ENCODE assay signal across 19 cellular contexts in the genomic region with DNA sequence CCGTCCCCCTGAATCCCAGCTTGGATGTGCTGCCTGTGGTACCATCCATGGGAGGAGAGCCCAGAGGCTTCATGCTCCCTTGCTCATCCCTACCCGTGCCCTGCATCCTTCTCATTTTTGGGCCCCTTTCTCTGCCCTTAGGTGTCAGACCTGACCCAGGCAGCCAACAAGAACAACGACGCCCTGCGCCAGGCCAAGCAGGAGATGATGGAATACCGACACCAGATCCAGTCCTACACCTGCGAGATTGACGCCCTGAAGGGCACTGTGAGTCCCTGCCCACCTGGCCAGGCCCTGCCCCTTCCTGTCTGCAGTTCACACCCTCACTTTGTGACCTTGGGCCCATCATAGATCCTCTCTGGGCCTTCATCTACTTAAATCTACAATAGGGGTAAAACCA. TPM values are rescaled to one million over a fixed set of nuclear protein-coding genes. Genes with fewer than 3 reads are reported as not detected.
DNase-seq lines count a peak whose midpoint lies in the region; ATAC-seq and TF ChIP-seq lines count a peak whose summit lies in the region.
"Had no signal": no experiment of that assay in that cellular context is flagged by ENCODE, and none has a peak within 500 bp of the region (broad histone marks: within the 10 kb centered on the region; RNA-seq: fewer than 3 reads in every experiment).

No MANE protein-coding gene starts in this region.

- H3K9me3 Mint-ChIP-seq in osteocyte (ENCODE audit: unreplicated experiment): no peaks in the 10 kb centered on the region
- H3K9me3 Mint-ChIP-seq: CD4-positive, alpha-beta T cell had no signal

- H3K36me3 ChIP-seq in duodenal mucosa (ENCODE audit: control insufficient read depth in 1 of 2, insufficient read depth in 2 of 2, low read length in 2 of 2): no peaks in the 10 kb centered on the region
- peaks cover 0 to 36% of the 10 kb centered on the region in 2 donors for H3K36me3 ChIP-seq in gastroesophageal sphincter
- H3K36me3 ChIP-seq in prostate gland: no peaks in the 10 kb centered on the region
- H3K36me3 ChIP-seq in stomach smooth muscle (ENCODE audit: control insufficient read depth in 2 of 2, insufficient read depth in 2 of 2, low read length in 2 of 2): peaks cover 46 to 55% of the 10 kb centered on the region in 2 donors
- H3K36me3 ChIP-seq: HAP-1 had no signal

- H3K9me3 ChIP-seq in duodenal mucosa (ENCODE audit: control insufficient read depth in 1 of 2, low read length in 2 of 2) (no peaks in the 10 kb centered on the region), gastroesophageal sphincter (no peaks in the 10 kb centered on the region), prostate gland (no peaks in the 10 kb centered on the region), stomach smooth muscle (ENCODE audit: control insufficient read depth in 2 of 2, low read length in 2 of 2) (no peaks in the 10 kb centered on the region)
- H3K9me3 ChIP-seq: HAP-1 had no signal

- no peak for TF ChIP-seq EP300 in gastroesophageal sphincter (IDR thresholded peaks at IDR 0.05)

- WGBS in gastroesophageal sphincter (ENCODE audit: low coverage in 1 of 2), 2 donors: 40 to 42% methylated on average over 1 to 2 of the region's 8 CpGs
- 79% methylated on average over 8 of the region's 8 CpGs for WGBS in prostate gland

- H3K4me3 Mint-ChIP-seq in osteocyte (ENCODE audit: unreplicated experiment): no peak overlapping the region
- H3K4me3 Mint-ChIP-seq: B cell; CD4-positive, alpha-beta T cell had no signal

- peaks cover 5% of the 10 kb centered on the region for H3K4me1 Mint-ChIP-seq in osteocyte (ENCODE audit: unreplicated experiment)

- intact Hi-C loops in prostate gland (cut with DNase I): no loop called here

- H3K27ac ChIP-seq in duodenal mucosa (ENCODE audit: low read depth, low read length): peak overlapping the region; percentile 10
- H3K27ac ChIP-seq in gastroesophageal sphincter: peak overlapping the region; percentile 87 to 97 (median 94)
- H3K27ac ChIP-seq in prostate gland: peak overlapping the region; percentile 57 to 62
- H3K27ac ChIP-seq in stomach smooth muscle (ENCODE audit: low read length): peak overlapping the region; percentile 98
- H3K27ac ChIP-seq: PC-9 had no signal

- H3K27me3 ChIP-seq in duodenal mucosa (ENCODE audit: control insufficient read depth in 1 of 2, insufficient read depth in 2 of 2, low read length in 2 of 2) (peaks cover 24 to 29% of the 10 kb centered on the region in 2 donors), gastroesophageal sphincter (peaks cover 22% of the 10 kb centered on the region), prostate gland (replicated peaks; ENCODE audit: insufficient read depth) (peaks cover 2% of the 10 kb centered on the region), stomach smooth muscle (ENCODE audit: control insufficient read depth in 1 of 2, insufficient read depth in 2 of 2, low read length in 2 of 2) (peaks cover 0 to 3% of the 10 kb centered on the region in 2 donors)

- no peak for ATAC-seq in gastroesophageal sphincter
- ATAC-seq: GM12878 had no signal

- no peaks in the 10 kb centered on the region for H3K36me3 Mint-ChIP-seq in osteocyte (ENCODE audit: unreplicated experiment)

- no peaks in the 10 kb centered on the region for H3K4me1 ChIP-seq in duodenal mucosa (ENCODE audit: control insufficient read depth in 1 of 2, insufficient read depth in 2 of 2, low read length in 2 of 2)
- H3K4me1 ChIP-seq in gastroesophageal sphincter: peaks cover 0 to 53% (median 7%) of the 10 kb centered on the region in 3 donors
- H3K4me1 ChIP-seq in prostate gland (replicated peaks): no peaks in the 10 kb centered on the region
- H3K4me1 ChIP-seq in stomach smooth muscle (ENCODE audit: control insufficient read depth, insufficient read depth, low read length): peaks cover 44% of the 10 kb centered on the region

- TF ChIP-seq CTCF in gastroesophageal sphincter (IDR thresholded peaks at IDR 0.05) (no peak), prostate gland (IDR thresholded peaks at IDR 0.05) (no peak), osteocyte (IDR thresholded peaks at IDR 0.05) (no peak)

- peaks cover 3% of the 10 kb centered on the region for H3K27me3 Mint-ChIP-seq in osteocyte (ENCODE audit: unreplicated experiment)

- TF ChIP-seq POLR2A in gastroesophageal sphincter (IDR thresholded peaks at IDR 0.05) (peak in 1 of 2 donors; percentile 0), prostate gland (IDR thresholded peaks at IDR 0.05) (no peak)

- no peak overlapping the region for H3K27ac Mint-ChIP-seq in osteocyte (ENCODE audit: unreplicated experiment)
- H3K27ac Mint-ChIP-seq: B cell; CD4-positive, alpha-beta T cell had no signal

- no peak overlapping the region for H3K9ac ChIP-seq in duodenal mucosa (ENCODE audit: low read depth in 1 of 2, low read length in 2 of 2)
- H3K9ac ChIP-seq in stomach smooth muscle (ENCODE audit: low read length in 2 of 2): peak overlapping the region; percentile 92 to 98

- DNase-seq in prostate gland (ENCODE audit: low spot score) (no peak), mucosa of gallbladder (ENCODE audit: low spot score) (no peak), HuH-7 (ENCODE audit: low spot score) (no peak), osteocyte (ENCODE audit: extremely low spot score, unreplicated experiment) (no peak)
- DNase-seq: Calu3; CD4-positive, alpha-beta T cell; KBM-7; NCI-H1092; NCI-H2107; NCI-H345; NCI-H526 treated with DMSO at 0.1 percent for 48 hours; PC-9 had no signal

- H3K4me3 ChIP-seq in duodenal mucosa (ENCODE audit: low read depth in 1 of 2, low read length in 2 of 2): no peak overlapping the region
- H3K4me3 ChIP-seq in gastroesophageal sphincter: peak overlapping the region; percentile 63 to 77
- peak overlapping the region; percentile 21 to 24 for H3K4me3 ChIP-seq in prostate gland
- peak overlapping the region; percentile 95 to 98 for H3K4me3 ChIP-seq in stomach smooth muscle (ENCODE audit: low read length in 2 of 2)
- H3K4me3 ChIP-seq: GM12878, HAP-1, PC-9 had no signal

RNA-seq across cellular contexts. Expression of a gene that starts 2.5 kb away (rescaled TPM):
- total RNA-seq in gastroesophageal sphincter: over 10,000 TPM; 10,852 to 31,720 (median 15,007) TPM
- 1,000 to 10,000 TPM; 1,584 to 1,742 TPM for total RNA-seq in prostate gland
- total RNA-seq in mucosa of gallbladder: 3,602 TPM
- not detected in 2 replicates for total RNA-seq in osteocyte
- total RNA-seq: B cell; Calu3; CD4-positive, alpha-beta T cell; HT1080; PC-9 had no signal

RNA-seq across cellular contexts. Expression of a gene that starts 14.0 kb away (rescaled TPM):
- total RNA-seq in gastroesophageal sphincter: 100 to 1,000 TPM in 3 of 4 donors, 10 to 100 TPM in 1; 90.2 to 307 (median 214) TPM
- 10 to 100 TPM; 30.7 to 53.4 TPM for total RNA-seq in prostate gland
- total RNA-seq in mucosa of gallbladder: 80.5 TPM
- 27.0 and 30.3 TPM in 2 replicates for total RNA-seq in osteocyte

RNA-seq across cellular contexts. Expression of a gene that starts 33.0 kb away (rescaled TPM):
- total RNA-seq in gastroesophageal sphincter (10 to 100 TPM; 37.8 to 76.9 (median 59.2) TPM), prostate gland (10 to 100 TPM; 54.1 to 82.4 TPM), mucosa of gallbladder (58.5 TPM), osteocyte (58.1 and 73.2 TPM in 2 replicates)

Comparison
In these comparisons a context has a peak if more than half of its experiments do, and no peak if none do; other contexts are left out.
1. H3K27ac ChIP-seq: peak in every context shown above with its lines; median percentile 98 in stomach smooth muscle; 94 in gastroesophageal sphincter; 60 in prostate gland; 10 in duodenal mucosa.
2. H3K4me3 ChIP-seq: peak in gastroesophageal sphincter (2 of 2), prostate gland (2 of 2) and stomach smooth muscle (2 of 2); none in duodenal mucosa (0 of 2).
3. H3K9ac ChIP-seq: peak in stomach smooth muscle (2 of 2); none in duodenal mucosa (0 of 2).
4. RNA of a gene that starts 2.5 kb away (total RNA-seq): 10,852 to 31,720 TPM in gastroesophageal sphincter, 3,602 TPM in mucosa of gallbladder (single experiment) and 1,584 to 1,742 TPM in prostate gland; not detected in osteocyte; every median in the first group is over 1,000 times any median in the second.